In the genomic region with DNA sequence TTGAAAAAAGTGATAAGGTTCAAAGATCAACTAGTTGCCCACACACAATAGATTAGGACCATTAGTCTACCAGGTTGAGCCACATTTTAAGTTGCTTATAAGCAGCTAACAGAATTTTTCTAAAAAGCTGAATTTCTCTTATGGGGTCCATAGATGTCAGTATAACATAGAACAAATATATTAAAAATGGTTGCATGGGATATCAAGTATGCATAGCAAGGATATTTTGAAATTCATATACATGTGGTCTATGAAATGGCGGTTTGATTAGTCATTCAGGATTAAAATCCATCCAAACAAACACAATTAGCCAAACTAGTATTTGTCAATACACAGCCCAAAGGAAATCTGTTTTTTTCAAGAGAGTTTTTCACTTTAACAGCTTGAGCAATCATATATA, we compare ENCODE assay signal across 1 cellular context.
TF ChIP-seq lines count a peak whose summit lies in the region.

No MANE protein-coding gene starts in this region.

TF ChIP-seq in GM23338, 12 proteins besides CTCF, POLR2A, EP300 and RAD21:
- TF ChIP-seq, protein P1, sequence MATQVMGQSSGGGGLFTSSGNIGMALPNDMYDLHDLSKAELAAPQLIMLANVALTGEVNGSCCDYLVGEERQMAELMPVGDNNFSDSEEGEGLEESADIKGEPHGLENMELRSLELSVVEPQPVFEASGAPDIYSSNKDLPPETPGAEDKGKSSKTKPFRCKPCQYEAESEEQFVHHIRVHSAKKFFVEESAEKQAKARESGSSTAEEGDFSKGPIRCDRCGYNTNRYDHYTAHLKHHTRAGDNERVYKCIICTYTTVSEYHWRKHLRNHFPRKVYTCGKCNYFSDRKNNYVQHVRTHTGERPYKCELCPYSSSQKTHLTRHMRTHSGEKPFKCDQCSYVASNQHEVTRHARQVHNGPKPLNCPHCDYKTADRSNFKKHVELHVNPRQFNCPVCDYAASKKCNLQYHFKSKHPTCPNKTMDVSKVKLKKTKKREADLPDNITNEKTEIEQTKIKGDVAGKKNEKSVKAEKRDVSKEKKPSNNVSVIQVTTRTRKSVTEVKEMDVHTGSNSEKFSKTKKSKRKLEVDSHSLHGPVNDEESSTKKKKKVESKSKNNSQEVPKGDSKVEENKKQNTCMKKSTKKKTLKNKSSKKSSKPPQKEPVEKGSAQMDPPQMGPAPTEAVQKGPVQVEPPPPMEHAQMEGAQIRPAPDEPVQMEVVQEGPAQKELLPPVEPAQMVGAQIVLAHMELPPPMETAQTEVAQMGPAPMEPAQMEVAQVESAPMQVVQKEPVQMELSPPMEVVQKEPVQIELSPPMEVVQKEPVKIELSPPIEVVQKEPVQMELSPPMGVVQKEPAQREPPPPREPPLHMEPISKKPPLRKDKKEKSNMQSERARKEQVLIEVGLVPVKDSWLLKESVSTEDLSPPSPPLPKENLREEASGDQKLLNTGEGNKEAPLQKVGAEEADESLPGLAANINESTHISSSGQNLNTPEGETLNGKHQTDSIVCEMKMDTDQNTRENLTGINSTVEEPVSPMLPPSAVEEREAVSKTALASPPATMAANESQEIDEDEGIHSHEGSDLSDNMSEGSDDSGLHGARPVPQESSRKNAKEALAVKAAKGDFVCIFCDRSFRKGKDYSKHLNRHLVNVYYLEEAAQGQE (IDR thresholded peaks at IDR 0.05; ENCODE audit: unreplicated experiment): no peak
- TF ChIP-seq STAT1 (IDR thresholded peaks at IDR 0.05; ENCODE audit: unreplicated experiment): no peak
- TF ChIP-seq NANOG (IDR thresholded peaks at IDR 0.05; ENCODE audit: borderline replicate concordance): no peak
- TF ChIP-seq, protein P2, sequence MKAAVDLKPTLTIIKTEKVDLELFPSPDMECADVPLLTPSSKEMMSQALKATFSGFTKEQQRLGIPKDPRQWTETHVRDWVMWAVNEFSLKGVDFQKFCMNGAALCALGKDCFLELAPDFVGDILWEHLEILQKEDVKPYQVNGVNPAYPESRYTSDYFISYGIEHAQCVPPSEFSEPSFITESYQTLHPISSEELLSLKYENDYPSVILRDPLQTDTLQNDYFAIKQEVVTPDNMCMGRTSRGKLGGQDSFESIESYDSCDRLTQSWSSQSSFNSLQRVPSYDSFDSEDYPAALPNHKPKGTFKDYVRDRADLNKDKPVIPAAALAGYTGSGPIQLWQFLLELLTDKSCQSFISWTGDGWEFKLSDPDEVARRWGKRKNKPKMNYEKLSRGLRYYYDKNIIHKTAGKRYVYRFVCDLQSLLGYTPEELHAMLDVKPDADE (IDR thresholded peaks at IDR 0.05): no peak
